In the genomic region with DNA sequence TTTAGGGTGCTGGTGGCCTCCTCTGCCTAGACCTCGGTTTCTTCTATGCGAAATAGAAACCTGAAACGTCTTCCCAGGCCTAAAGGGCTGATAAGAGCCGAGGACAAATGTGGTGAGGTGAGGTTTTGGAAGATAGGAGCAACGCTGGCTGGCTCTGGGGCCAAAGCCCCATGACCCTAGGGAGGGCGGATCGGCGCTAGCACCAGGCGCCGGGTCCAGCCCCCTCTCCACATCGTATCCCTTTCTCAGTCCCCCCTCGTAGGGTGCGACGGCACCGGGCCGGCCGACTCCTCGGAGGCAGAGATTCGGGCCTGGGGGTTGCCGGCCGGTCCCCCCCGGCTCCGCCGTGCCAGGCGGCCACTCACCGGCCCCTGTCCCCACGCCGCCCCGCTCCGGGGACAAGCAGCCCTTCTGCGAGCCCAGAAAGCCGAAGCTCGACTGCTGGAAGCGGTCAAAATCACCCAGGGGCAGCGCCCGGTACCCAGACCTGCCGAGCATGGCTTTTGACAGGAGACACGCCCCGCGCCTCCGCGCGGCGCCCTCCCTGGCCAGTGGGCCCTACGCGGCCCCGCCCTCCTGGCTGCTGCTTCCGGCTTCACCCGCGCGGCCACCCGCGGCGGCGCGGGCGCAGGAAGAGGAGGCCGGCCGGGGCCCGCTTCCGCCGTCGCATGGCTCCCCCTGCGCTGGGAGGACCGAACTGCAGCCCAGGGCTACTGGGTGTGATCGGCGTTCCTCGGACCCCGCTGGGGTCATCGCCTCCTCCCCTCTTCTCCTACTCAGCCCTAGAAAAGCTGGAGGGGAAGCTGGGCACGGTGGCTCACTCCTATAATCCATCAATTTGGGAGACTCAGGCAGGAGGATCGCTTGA, we compare ENCODE assay signal across 8 cellular contexts. TPM values are rescaled to one million over a fixed set of nuclear protein-coding genes. Genes with fewer than 3 reads are reported as not detected.
DNase-seq lines count a peak whose midpoint lies in the region; ATAC-seq and TF ChIP-seq lines count a peak whose summit lies in the region.

A gene with protein sequence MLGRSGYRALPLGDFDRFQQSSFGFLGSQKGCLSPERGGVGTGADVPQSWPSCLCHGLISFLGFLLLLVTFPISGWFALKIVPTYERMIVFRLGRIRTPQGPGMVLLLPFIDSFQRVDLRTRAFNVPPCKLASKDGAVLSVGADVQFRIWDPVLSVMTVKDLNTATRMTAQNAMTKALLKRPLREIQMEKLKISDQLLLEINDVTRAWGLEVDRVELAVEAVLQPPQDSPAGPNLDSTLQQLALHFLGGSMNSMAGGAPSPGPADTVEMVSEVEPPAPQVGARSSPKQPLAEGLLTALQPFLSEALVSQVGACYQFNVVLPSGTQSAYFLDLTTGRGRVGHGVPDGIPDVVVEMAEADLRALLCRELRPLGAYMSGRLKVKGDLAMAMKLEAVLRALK (minus strand): TSS at position 570 of the 868 bp plus-strand sequence. CDS start 72 bp downstream, at position 498.

- H3K27ac Mint-ChIP-seq in CD14-positive monocyte, result peak within 1 kb of the TSS in 6 of 7 donors; percentile 46 to 80 (median 73)

- peaks cover 0 to 3% (median 0%) of the 10 kb centered on the region in 7 donors for H3K9me3 Mint-ChIP-seq in CD14-positive monocyte

- H3K27ac ChIP-seq in dorsolateral prefrontal cortex, result peak within 1 kb of the TSS in 58 of 59 donors; percentile 9 to 94 (median 84)
- H3K27ac ChIP-seq in right lobe of liver, result peak within 1 kb of the TSS; percentile 54 to 84 (median 65)

- intact Hi-C loops in CD14-positive monocyte (cut with micrococcal nuclease) (loop anchor here in 1 of 2 donors (10.0 kb wide), 1 partner anchor 1453 kb away; no protein-coding TSS in a partner anchor), dorsolateral prefrontal cortex (cut with DNase I) (loop anchor here in 1 of 2 donors (5.0 to 10.0 kb wide), 2 partner anchors 553 to 625 kb away; a partner anchor contains a TSS), right lobe of liver (cut with DNase I) (no loop called here)

- H3K36me3 Mint-ChIP-seq in CD14-positive monocyte, result peaks cover 4 to 9% of the 10 kb centered on the region in 2 donors

- DNase-seq in CD14-positive monocyte (ENCODE audit: low spot score), result peak; percentile 88
- DNase-seq in NCI-H748 treated with DMSO at 0.1 percent for 48 hours (lab: John Stamatoyannopoulos, UW), result peak; percentile 75
- peak; percentile 97 for DNase-seq in activated CD4-positive, alpha-beta T cell treated with anti-CD3 and anti-CD28 coated beads, Interleukin-2, amount 50 U/mL, for 48 hours
- peak; percentile 74 to 93 (median 86) for DNase-seq in dorsolateral prefrontal cortex
- DNase-seq in right lobe of liver, result peak; percentile 94 to 95 (median 95)
- DNase-seq in stimulated activated CD4-positive, alpha-beta T cell treated with anti-CD3 and anti-CD28 coated beads, Interleukin-4, amount 100 ng/mL, for 24 hours, result peak; percentile 94

- ATAC-seq in GM19328 (IDR thresholded peaks at IDR 0.05; ENCODE audit: unreplicated experiment) (peak; percentile 72), HG03469 (IDR thresholded peaks at IDR 0.05; ENCODE audit: unreplicated experiment) (peak; percentile 59), right lobe of liver (peak; percentile 75 to 88 (median 86))

- H3K27me3 ChIP-seq in dorsolateral prefrontal cortex, result no peaks in the 10 kb centered on the region
- no peaks in the 10 kb centered on the region for H3K27me3 ChIP-seq in right lobe of liver

- peak within 1 kb of the TSS; percentile 83 to 90 for H3K4me3 Mint-ChIP-seq in CD14-positive monocyte

- peaks cover 0 to 28% (median 7%) of the 10 kb centered on the region in 4 donors for H3K4me1 ChIP-seq in right lobe of liver

- H3K4me3 ChIP-seq in dorsolateral prefrontal cortex (peak within 1 kb of the TSS; percentile 66 to 99 (median 94)), right lobe of liver (peak within 1 kb of the TSS; percentile 85 to 92 (median 92))

- peaks cover 43% of the 10 kb centered on the region for H3K4me1 Mint-ChIP-seq in CD14-positive monocyte

- peaks cover 0 to 2% (median 0%) of the 10 kb centered on the region in 3 donors for H3K27me3 Mint-ChIP-seq in CD14-positive monocyte (ENCODE audit: low read depth in 3 of 3)

- no peaks in the 10 kb centered on the region for H3K36me3 ChIP-seq in right lobe of liver

- peak; percentile 62 for TF ChIP-seq POLR2A in right lobe of liver (IDR thresholded peaks at IDR 0.05)

- TF ChIP-seq CTCF in CD14-positive monocyte (IDR thresholded peaks at IDR 0.05) (peak; percentile 97), dorsolateral prefrontal cortex (IDR thresholded peaks at IDR 0.05 in 54 of 56, conservative IDR thresholded peaks at IDR 0.05 in 2 of 56; ENCODE audit: low read depth in 1 of 56, partially characterized antibody in 56 of 56) (peak; percentile 88 to 99 (median 97)), right lobe of liver (IDR thresholded peaks at IDR 0.05) (peak; percentile 96 to 100 (median 98))

- 2% methylated on average over 14 of the region's 72 CpGs for WGBS in right lobe of liver (ENCODE audit: insufficient coverage, low coverage, low lambda C conversion rate, missing lambda C conversion rate)

- H3K9me3 ChIP-seq in right lobe of liver, result no peaks in the 10 kb centered on the region

RNA-seq across cellular contexts. Expression of the gene that starts here (rescaled TPM):
- polyA plus RNA-seq in CD14-positive monocyte, result 1 to 10 TPM; 3.8 to 4.7 TPM
- total RNA-seq in dorsolateral prefrontal cortex (10 to 100 TPM; 37.5 to 82.8 (median 57.6) TPM), right lobe of liver (10 to 100 TPM in 1 of 6 experiments, 1 to 10 TPM in 5; 7.2 to 12.7 (median 8.3) TPM)

Comparison
In these comparisons a context has a peak if more than half of its experiments do, and no peak if none do; other contexts are left out.
1. Peak in every context shown above with its lines: DNase-seq, ATAC-seq, H3K4me3 ChIP-seq and H3K27ac ChIP-seq.